Comparison of ENCODE assay signal across 1 cellular context in the genomic region with DNA sequence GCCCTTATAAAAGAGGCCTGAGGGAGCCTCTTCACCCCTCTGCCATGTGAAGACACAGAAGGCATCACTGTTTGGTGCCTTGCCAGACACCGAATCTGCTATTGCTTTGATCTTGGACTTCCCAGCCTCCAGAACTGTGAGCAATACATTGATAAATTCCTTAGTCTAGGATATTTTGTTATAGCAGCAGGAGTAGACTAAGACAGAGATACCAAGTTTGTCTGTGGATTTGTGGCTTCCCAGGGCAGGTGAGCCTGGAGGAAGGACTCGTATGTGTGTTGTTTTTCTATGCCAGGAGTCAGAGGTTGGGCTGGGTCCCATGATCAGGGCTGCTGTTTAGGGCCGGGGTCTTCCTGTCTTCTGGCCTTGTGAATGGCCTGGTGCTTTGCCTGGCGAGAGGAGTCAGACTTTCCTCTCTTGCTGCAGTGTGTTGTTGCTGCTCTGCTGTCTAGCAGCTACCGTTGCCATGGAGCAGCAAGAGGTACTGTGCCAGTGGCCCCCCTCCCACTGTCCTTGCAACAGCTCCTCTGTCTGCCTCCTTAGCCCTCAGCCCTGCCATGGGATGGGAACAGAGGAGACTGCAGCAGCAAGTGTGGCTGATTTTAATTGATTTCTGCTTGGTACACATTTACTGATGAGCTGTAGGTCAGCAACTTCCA.
TF ChIP-seq lines count a peak whose summit lies in the region.

No MANE protein-coding gene starts in this region.

TF ChIP-seq in HepG2, 621 proteins besides CTCF, POLR2A, EP300 and RAD21:
- TF ChIP-seq ZNF12 (CRISPR knock-in tag; IDR thresholded peaks at IDR 0.05) (0 out of 2 replicates have a peak, but pooled peaks have one; percentile 33), ZNF484 (CRISPR knock-in tag; IDR thresholded peaks at IDR 0.05; ENCODE audit: borderline replicate concordance, low read depth) (no peak)
